18 cellular contexts compared by ENCODE assay signal in the genomic region with DNA sequence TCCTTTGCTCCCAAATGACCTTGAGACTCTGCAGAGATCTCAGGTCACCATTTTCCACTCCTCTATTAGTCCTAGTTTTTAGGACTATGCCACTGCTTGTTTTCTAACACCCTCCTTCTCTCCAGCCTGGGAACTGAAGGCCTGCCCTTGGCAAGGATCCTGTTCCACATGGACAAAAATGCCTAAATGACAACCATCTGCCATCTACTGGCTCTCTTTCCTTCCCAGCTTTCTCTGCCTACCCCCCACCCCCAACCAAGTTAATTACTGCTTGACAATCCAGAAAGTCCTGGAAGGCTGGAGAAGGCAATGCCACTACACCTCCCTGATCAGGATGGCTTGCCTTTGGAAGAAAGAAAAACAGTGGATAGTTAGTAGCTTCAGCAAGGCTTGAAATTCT. TPM values are rescaled to one million over a fixed set of nuclear protein-coding genes. Genes with fewer than 3 reads are reported as not detected.
"Had no signal": no experiment of that assay in that cellular context is flagged by ENCODE, and none has a peak within 500 bp of the region (broad histone marks: within the 10 kb centered on the region; RNA-seq: fewer than 3 reads in every experiment).

No MANE protein-coding gene starts in this region.

- H3K4me3 Mint-ChIP-seq: activated CD8-positive, alpha-beta T cell treated with anti-CD3 and anti-CD28 coated beads for 36 hours; activated T-cell treated with anti-CD3 and anti-CD28 coated beads, Interleukin-2, amount 50 U/mL, for 72 hours; stimulated activated naive CD8-positive, alpha-beta T cell treated with anti-CD3 and anti-CD28 coated beads, Interleukin-15, amount 100 ng/mL, for 72 hours had no signal

- H3K36me3 ChIP-seq: esophagus muscularis mucosa, left lung, neutrophil, sigmoid colon, spleen, upper lobe of left lung had no signal

- H2AFZ ChIP-seq: parathyroid adenoma had no signal

- H3K4me1 ChIP-seq: esophagus muscularis mucosa, left lung, parathyroid adenoma, sigmoid colon, spleen, upper lobe of left lung had no signal

- H3K9me3 Mint-ChIP-seq: activated CD8-positive, alpha-beta T cell treated with anti-CD3 and anti-CD28 coated beads for 36 hours; activated naive CD4-positive, alpha-beta T cell treated with anti-CD3 and anti-CD28 coated beads, Interleukin-2, amount 50 U/mL, for 72 hours; activated T-cell treated with anti-CD3 and anti-CD28 coated beads, Interleukin-2, amount 50 U/mL, for 72 hours; stimulated activated naive CD8-positive, alpha-beta T cell treated with anti-CD3 and anti-CD28 coated beads, Interleukin-15, amount 100 ng/mL, for 72 hours had no signal

- H3K36me3 Mint-ChIP-seq: activated naive CD4-positive, alpha-beta T cell treated with anti-CD3 and anti-CD28 coated beads, Interleukin-2, amount 50 U/mL, for 72 hours had no signal

- H3K79me2 ChIP-seq: parathyroid adenoma had no signal

- H3K27ac Mint-ChIP-seq: activated CD8-positive, alpha-beta T cell treated with anti-CD3 and anti-CD28 coated beads for 36 hours; activated naive CD4-positive, alpha-beta T cell treated with anti-CD3 and anti-CD28 coated beads, Interleukin-2, amount 50 U/mL, for 72 hours; activated T-cell treated with anti-CD3 and anti-CD28 coated beads, Interleukin-2, amount 50 U/mL, for 72 hours had no signal

- H3K27ac ChIP-seq: coronary artery, esophagus muscularis mucosa, left lung, neutrophil, parathyroid adenoma, sigmoid colon, spleen, upper lobe of left lung, VCaP had no signal

- H3K9me3 ChIP-seq: esophagus muscularis mucosa, left lung, neutrophil, sigmoid colon, upper lobe of left lung had no signal

- H3K4me1 Mint-ChIP-seq: naive B cell; stimulated activated naive CD8-positive, alpha-beta T cell treated with anti-CD3 and anti-CD28 coated beads, Interleukin-15, amount 100 ng/mL, for 72 hours had no signal

- H3K27me3 ChIP-seq: left lung, neutrophil, upper lobe of left lung had no signal

- DNase-seq: activated CD4-positive, alpha-beta T cell treated with anti-CD3 and anti-CD28 coated beads for 4 hours; activated CD8-positive, alpha-beta T cell treated with anti-CD3 and anti-CD28 coated beads for 36 hours; activated gamma-delta T cell; activated T-cell treated with anti-CD3 and anti-CD28 coated beads, Interleukin-2, amount 50 U/mL, for 72 hours; left lung; mammary epithelial cell; naive B cell; sigmoid colon; spleen; stimulated activated naive CD8-positive, alpha-beta T cell treated with anti-CD3 and anti-CD28 coated beads, Interleukin-15, amount 100 ng/mL, for 72 hours; upper lobe of left lung had no signal

- ATAC-seq: activated CD8-positive, alpha-beta T cell treated with anti-CD3 and anti-CD28 coated beads for 36 hours; activated naive CD4-positive, alpha-beta T cell treated with anti-CD3 and anti-CD28 coated beads, Interleukin-2, amount 50 U/mL, for 72 hours; activated T-cell treated with anti-CD3 and anti-CD28 coated beads, Interleukin-2, amount 50 U/mL, for 72 hours; left lung; stimulated activated naive CD8-positive, alpha-beta T cell treated with anti-CD3 and anti-CD28 coated beads, Interleukin-15, amount 100 ng/mL, for 72 hours had no signal

- H3K4me3 ChIP-seq: coronary artery, esophagus muscularis mucosa, left lung, sigmoid colon, spleen, upper lobe of left lung had no signal

- H3K9ac ChIP-seq: parathyroid adenoma had no signal

RNA-seq across cellular contexts. Expression of a gene that starts 44.8 kb away (rescaled TPM):
- total RNA-seq: activated CD8-positive, alpha-beta T cell treated with anti-CD3 and anti-CD28 coated beads for 36 hours; activated naive CD4-positive, alpha-beta T cell treated with anti-CD3 and anti-CD28 coated beads, Interleukin-2, amount 50 U/mL, for 72 hours; activated T-cell treated with anti-CD3 and anti-CD28 coated beads, Interleukin-2, amount 50 U/mL, for 72 hours; esophagus muscularis mucosa; left lung; mononuclear cell; sigmoid colon; spleen; upper lobe of left lung had no signal
- polyA plus RNA-seq: sigmoid colon, spleen had no signal
